Comparison of ENCODE assay signal across 8 cellular contexts in genomic region chr1:167687919-167688519, GRCh38. TPM values are rescaled to one million over a fixed set of nuclear protein-coding genes. Genes with fewer than 3 reads are reported as not detected.
A peak's percentile ranks its signal among the peaks of the same experiment; 100 is the strongest.
DNase-seq lines count a peak whose midpoint lies in the region; ATAC-seq and TF ChIP-seq lines count a peak whose summit lies in the region.

No MANE protein-coding gene starts in this region.

- peak; percentile 59 for ATAC-seq in GM19023 (IDR thresholded peaks at IDR 0.05; ENCODE audit: unreplicated experiment)

- peaks cover 39% of the 10 kb centered on the region for H3K4me1 Mint-ChIP-seq in activated T-helper 1 cell treated with anti-CD3 and anti-CD28 coated beads, Interleukin-12 subunit alpha, Interleukin-12 subunit beta, Interleukin-2, Interleukin-4 antibody, amounts not matched to agents 30 ng/mL and 10 ng/mL and 1 ng/mL, durations not matched to agents 14 hours and 24 hours and 36 hours (ENCODE audit: low read depth)

- no peaks in the 10 kb centered on the region for H3K27me3 ChIP-seq in testis

- H3K4me3 ChIP-seq in AG10803 (ENCODE audit: low read length) (no peak overlapping the region), testis (no peak overlapping the region)

- no peak overlapping the region for H3K4me3 Mint-ChIP-seq in activated T-helper 1 cell treated with anti-CD3 and anti-CD28 coated beads, Interleukin-12 subunit alpha, Interleukin-12 subunit beta, Interleukin-2, Interleukin-4 antibody, amounts not matched to agents 30 ng/mL and 10 ng/mL and 1 ng/mL, durations not matched to agents 14 hours and 24 hours and 36 hours

- TF ChIP-seq CTCF in AG10803 (conservative IDR thresholded peaks at IDR 0.05; ENCODE audit: low read length) = peak; percentile 96
- peak; percentile 91 to 96 (median 92) for TF ChIP-seq CTCF in testis (IDR thresholded peaks at IDR 0.05)

- intact Hi-C loops in activated T-helper 1 cell treated with anti-CD3 and anti-CD28 coated beads, Interleukin-12 subunit alpha, Interleukin-12 subunit beta, Interleukin-2, Interleukin-4 antibody, amounts not matched to agents 30 ng/mL and 10 ng/mL and 1 ng/mL, durations not matched to agents 14 hours and 24 hours and 36 hours (cut with micrococcal nuclease) = loop anchor here (1.0 kb wide), 4 partner anchors 51 to 132 kb away; no protein-coding TSS in a partner anchor
- intact Hi-C loops in testis (cut with DNase I; ENCODE audit: low total_unique reads) = loop anchor here (10.0 kb wide), 1 partner anchor 83 kb away; no protein-coding TSS in a partner anchor

- H3K27me3 Mint-ChIP-seq in activated T-helper 1 cell treated with anti-CD3 and anti-CD28 coated beads, Interleukin-12 subunit alpha, Interleukin-12 subunit beta, Interleukin-2, Interleukin-4 antibody, amounts not matched to agents 30 ng/mL and 10 ng/mL and 1 ng/mL, durations not matched to agents 14 hours and 24 hours and 36 hours (ENCODE audit: insufficient read depth) = no peaks in the 10 kb centered on the region

- peaks cover 14% of the 10 kb centered on the region for H3K4me1 ChIP-seq in testis

- H3K27ac Mint-ChIP-seq in activated T-helper 1 cell treated with anti-CD3 and anti-CD28 coated beads, Interleukin-12 subunit alpha, Interleukin-12 subunit beta, Interleukin-2, Interleukin-4 antibody, amounts not matched to agents 30 ng/mL and 10 ng/mL and 1 ng/mL, durations not matched to agents 14 hours and 24 hours and 36 hours = peak overlapping the region; percentile 44

- no peaks in the 10 kb centered on the region for H3K36me3 ChIP-seq in testis (ENCODE audit: low read depth, missing control alignments)

- no peaks in the 10 kb centered on the region for H3K9me3 Mint-ChIP-seq in activated T-helper 1 cell treated with anti-CD3 and anti-CD28 coated beads, Interleukin-12 subunit alpha, Interleukin-12 subunit beta, Interleukin-2, Interleukin-4 antibody, amounts not matched to agents 30 ng/mL and 10 ng/mL and 1 ng/mL, durations not matched to agents 14 hours and 24 hours and 36 hours

- TF ChIP-seq POLR2A in testis (IDR thresholded peaks at IDR 0.05) = no peak

- DNase-seq in AG10803 (ENCODE audit: low read depth) = peak; percentile 76
- DNase-seq in Kasumi-1 (lab: John Stamatoyannopoulos, UW) = peak; percentile 61 to 78
- DNase-seq in RKO (ENCODE audit: low spot score) = peak; percentile 56
- peak; percentile 61 for DNase-seq in activated T-helper 1 cell treated with anti-CD3 and anti-CD28 coated beads, Interleukin-12 subunit alpha, Interleukin-12 subunit beta, Interleukin-2, Interleukin-4 antibody, amounts not matched to agents 30 ng/mL and 10 ng/mL and 1 ng/mL, durations not matched to agents 14 hours and 24 hours and 36 hours (ENCODE audit: low spot score)
- DNase-seq in fibroblast of the conjunctiva (ENCODE audit: low read depth) = peak; percentile 70
- peak; percentile 63 for DNase-seq in occipital lobe (lab: John Stamatoyannopoulos, UW)
- DNase-seq in testis = peak; percentile 93

- H3K9me3 ChIP-seq in testis = no peaks in the 10 kb centered on the region

- no peak overlapping the region for H3K27ac ChIP-seq in testis

- peaks cover 54% of the 10 kb centered on the region for H3K36me3 Mint-ChIP-seq in activated T-helper 1 cell treated with anti-CD3 and anti-CD28 coated beads, Interleukin-12 subunit alpha, Interleukin-12 subunit beta, Interleukin-2, Interleukin-4 antibody, amounts not matched to agents 30 ng/mL and 10 ng/mL and 1 ng/mL, durations not matched to agents 14 hours and 24 hours and 36 hours (ENCODE audit: low read depth)

- WGBS in testis, 2 donors = 18 to 19% methylated on average over 7 of the region's 7 CpGs

RNA-seq across cellular contexts. Expression of gene MPZL1, which starts 33.8 kb away (rescaled TPM):
- 40.8 and 40.9 TPM in 2 replicates for total RNA-seq in activated T-helper 1 cell treated with anti-CD3 and anti-CD28 coated beads, Interleukin-12 subunit alpha, Interleukin-12 subunit beta, Interleukin-2, Interleukin-4 antibody, amounts not matched to agents 30 ng/mL and 10 ng/mL and 1 ng/mL, durations not matched to agents 14 hours and 24 hours and 36 hours
- total RNA-seq in occipital lobe (278 TPM), testis (100 to 1,000 TPM; 154 to 160 TPM)
- 148 TPM for polyA plus RNA-seq in testis (ENCODE audit: insufficient read depth, low read depth, low replicate concordance)

RNA-seq across cellular contexts. Expression of gene RCSD1, which starts 58.0 kb away (rescaled TPM):
- 78.6 and 81.9 TPM in 2 replicates for total RNA-seq in activated T-helper 1 cell treated with anti-CD3 and anti-CD28 coated beads, Interleukin-12 subunit alpha, Interleukin-12 subunit beta, Interleukin-2, Interleukin-4 antibody, amounts not matched to agents 30 ng/mL and 10 ng/mL and 1 ng/mL, durations not matched to agents 14 hours and 24 hours and 36 hours
- total RNA-seq in occipital lobe (6.9 TPM), testis (10 to 100 TPM; 13.8 to 24.7 TPM)
- polyA plus RNA-seq in testis (ENCODE audit: insufficient read depth, low read depth, low replicate concordance) = 14.1 TPM
